ENCODE assay signal across 3 cellular contexts in the genomic region with DNA sequence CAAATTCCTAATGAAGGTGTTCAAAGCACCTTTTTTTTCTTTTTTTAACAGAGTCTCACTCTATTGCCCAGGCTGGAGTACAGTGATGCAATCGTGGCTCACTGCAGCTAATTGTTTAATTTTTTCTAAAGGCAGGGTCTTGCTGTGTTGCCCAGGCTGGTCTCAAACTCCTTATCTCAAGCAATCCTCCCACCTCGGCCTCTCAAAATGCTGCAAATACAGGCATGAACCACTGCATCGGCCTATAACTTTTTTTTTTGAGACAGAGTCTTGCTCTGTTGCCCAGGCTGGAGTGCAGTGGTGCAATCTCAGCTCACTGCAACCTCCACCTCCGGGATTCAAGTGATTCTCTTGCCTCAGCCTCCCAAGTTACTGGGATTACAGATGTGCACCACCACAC.
TF ChIP-seq lines count a peak whose summit lies in the region.

No MANE protein-coding gene starts in this region.

TF ChIP-seq in HEK293, 187 proteins besides CTCF, POLR2A, EP300 and RAD21:
- TF ChIP-seq ZNF121 (tag by site-specific recombination; IDR thresholded peaks at IDR 0.05), result peak; percentile 43; the same call in 1 of the 2 replicates

TF ChIP-seq in WTC11, 78 proteins besides CTCF, POLR2A, EP300 and RAD21:
- peak; percentile 58 for TF ChIP-seq ZNF121 (CRISPR knock-in tag; IDR thresholded peaks at IDR 0.05)

TF ChIP-seq in HepG2, 621 proteins besides CTCF, POLR2A, EP300 and RAD21:
- peak; percentile 80; the same call in 1 of the 2 replicates for TF ChIP-seq ZNF121 (CRISPR knock-in tag; IDR thresholded peaks at IDR 0.05)
- 0 out of 2 replicates have a peak, but pooled peaks have one; percentile 19 for TF ChIP-seq ZNF770 (CRISPR knock-in tag; IDR thresholded peaks at IDR 0.05)
